Comparison of ENCODE assay signal across 27 cellular contexts in genomic region chr1:92752719-92753118, GRCh38. TPM values are rescaled to one million over a fixed set of nuclear protein-coding genes. Genes with fewer than 3 reads are reported as not detected.
A peak's percentile ranks its signal among the peaks of the same experiment; 100 is the strongest.
DNase-seq lines count a peak whose midpoint lies in the region; FAIRE-seq and TF ChIP-seq lines count a peak whose summit lies in the region.
"Had no signal": no experiment of that assay in that cellular context is flagged by ENCODE, and none has a peak within 500 bp of the region (broad histone marks: within the 10 kb centered on the region; RNA-seq: fewer than 3 reads in every experiment).

No MANE protein-coding gene starts in this region.

- no peak overlapping the region for H2BK12ac ChIP-seq in mesenchymal stem cell (ENCODE audit: low read length in 2 of 2)

- H3K27me3 ChIP-seq in astrocyte (ENCODE audit: insufficient read depth, low read length) (no peaks in the 10 kb centered on the region), mesenchymal stem cell (ENCODE audit: control insufficient read depth in 1 of 2, insufficient read depth in 1 of 2, low read length in 2 of 2) (no peaks in the 10 kb centered on the region)
- H3K27me3 ChIP-seq: esophagus squamous epithelium, SJSA1, tibial nerve had no signal

- no peaks in the 10 kb centered on the region for H3K36me3 ChIP-seq in astrocyte (ENCODE audit: insufficient read depth, low read length)
- no peaks in the 10 kb centered on the region for H3K36me3 ChIP-seq in mesenchymal stem cell (ENCODE audit: control insufficient read depth in 1 of 2, insufficient read depth in 2 of 2, low read depth in 1 of 2, low read length in 2 of 2)
- H3K36me3 ChIP-seq: esophagus squamous epithelium, prostate gland, SJSA1, tibial nerve had no signal

- H2AK5ac ChIP-seq in mesenchymal stem cell (ENCODE audit: low read length, severe bottlenecking), result no peak overlapping the region

- H3K27ac Mint-ChIP-seq in astrocyte (ENCODE audit: unreplicated experiment), result peak overlapping the region; percentile 48
- H3K27ac Mint-ChIP-seq: activated CD4-positive, alpha-beta memory T cell treated with anti-CD3 and anti-CD28 coated beads, Interleukin-2, amount 10 ng/mL, durations not matched to agents 7 days and 5 days; stimulated activated naive CD8-positive, alpha-beta T cell treated with anti-CD3 and anti-CD28 coated beads, Interleukin-15, Interleukin-2, amounts not matched to agents 100 ng/mL and 50 ng/mL, for 24 hours; T-helper 2 cell treated with Interferon-gamma antibody and Interleukin-4, amounts not matched to agents 5 μg/mL and 100 μg/mL, for 36 hours had no signal

- H3K4me1 ChIP-seq in astrocyte (ENCODE audit: insufficient read depth, low read length) (peaks cover 27% of the 10 kb centered on the region), mesenchymal stem cell (ENCODE audit: control insufficient read depth, insufficient read depth, low read depth, low read length) (peaks cover 1% of the 10 kb centered on the region)
- H3K4me1 ChIP-seq: prostate gland had no signal

- no peak overlapping the region for H4K8ac ChIP-seq in mesenchymal stem cell (ENCODE audit: low read length)

- peaks cover 6% of the 10 kb centered on the region for H3K36me3 Mint-ChIP-seq in astrocyte (ENCODE audit: low read depth, unreplicated experiment)

- no peak overlapping the region for H2BK120ac ChIP-seq in mesenchymal stem cell (ENCODE audit: low read depth, low read length)

- TF ChIP-seq CTCF in C4-2B (conservative IDR thresholded peaks at IDR 0.05) (no peak), astrocyte (IDR thresholded peaks at IDR 0.05; ENCODE audit: insufficient read depth, low read depth, low read length) (no peak)

- no peaks in the 10 kb centered on the region for H3K9me3 Mint-ChIP-seq in astrocyte (ENCODE audit: unreplicated experiment)
- H3K9me3 Mint-ChIP-seq: activated CD4-positive, alpha-beta memory T cell treated with anti-CD3 and anti-CD28 coated beads, Interleukin-2, amount 10 ng/mL, durations not matched to agents 7 days and 5 days; stimulated activated naive CD8-positive, alpha-beta T cell treated with anti-CD3 and anti-CD28 coated beads, Interleukin-15, Interleukin-2, amounts not matched to agents 100 ng/mL and 50 ng/mL, for 24 hours; T-helper 2 cell treated with Interferon-gamma antibody and Interleukin-4, amounts not matched to agents 5 μg/mL and 100 μg/mL, for 36 hours had no signal

- H4K91ac ChIP-seq in mesenchymal stem cell (ENCODE audit: low read length), result no peak overlapping the region

- DNase-seq in HTR-8/SVneo (ENCODE audit: insufficient read length, low spot score) (peak; percentile 8), astrocyte (ENCODE audit: low read depth) (peak; percentile 66), mesenchymal stem cell (peak; percentile 61), NCI-H524 (lab: John Stamatoyannopoulos, UW) (no peak), middle frontal gyrus (ENCODE audit: extremely low spot score, low spot score) (no peak)
- DNase-seq in stimulated activated CD4-positive, alpha-beta T cell treated with anti-CD3 and anti-CD28 coated beads, Interleukin-1b, Interleukin-23, amount 100 ng/mL, for 48 hours, result no peak
- DNase-seq in activated naive CD4-positive, alpha-beta T cell (lab: John Stamatoyannopoulos, UW), result no peak
- DNase-seq: activated CD4-positive, alpha-beta memory T cell treated with anti-CD3 and anti-CD28 coated beads, Interleukin-2, amount 10 ng/mL, durations not matched to agents 7 days and 5 days; activated CD4-positive, CD25-positive, alpha-beta regulatory T cell; activated gamma-delta T cell treated with Interleukin-2 at 50 U/mL for 16 hours; activated T-cell treated with anti-CD3 and anti-CD28 coated beads for 4 hours; amygdala; effector CD8-positive, alpha-beta T cell; esophagus squamous epithelium; KG1; MV-4-11; NCI-H1694 treated with DMSO at 0.1 percent for 48 hours; NCI-H2227 treated with DMSO at 0.1 percent for 48 hours; nephron progenitor cell; stimulated activated CD4-positive, alpha-beta T cell treated with anti-CD3 and anti-CD28 coated beads, Interleukin-4, amount 100 ng/mL, for 1 hour had no signal

- H3K9ac ChIP-seq in astrocyte (ENCODE audit: low read length), result peak overlapping the region; percentile 29
- H3K9ac ChIP-seq in mesenchymal stem cell (ENCODE audit: low read length), result no peak overlapping the region

- no peak overlapping the region for H3K4me3 Mint-ChIP-seq in astrocyte (ENCODE audit: unreplicated experiment)
- H3K4me3 Mint-ChIP-seq: activated CD4-positive, alpha-beta memory T cell treated with anti-CD3 and anti-CD28 coated beads, Interleukin-2, amount 10 ng/mL, durations not matched to agents 7 days and 5 days; nephron progenitor cell; stimulated activated naive CD8-positive, alpha-beta T cell treated with anti-CD3 and anti-CD28 coated beads, Interleukin-15, Interleukin-2, amounts not matched to agents 100 ng/mL and 50 ng/mL, for 24 hours; T-helper 2 cell treated with Interferon-gamma antibody and Interleukin-4, amounts not matched to agents 5 μg/mL and 100 μg/mL, for 36 hours had no signal

- no peak overlapping the region for H2BK15ac ChIP-seq in mesenchymal stem cell (ENCODE audit: low read depth, poor library complexity, severe bottlenecking)

- no peak overlapping the region for H3K4ac ChIP-seq in mesenchymal stem cell (ENCODE audit: low read depth in 1 of 2, low read length in 2 of 2)

- peaks cover 78% of the 10 kb centered on the region for H3K79me2 ChIP-seq in astrocyte (ENCODE audit: insufficient read depth, low read length)

- H3K4me2 ChIP-seq in astrocyte (ENCODE audit: low read length) (peak overlapping the region; percentile 41), mesenchymal stem cell (ENCODE audit: low read length, poor library complexity, severe bottlenecking) (no peak overlapping the region)

- H3K4me3 ChIP-seq in astrocyte (ENCODE audit: insufficient read depth, low read depth, low read length) (no peak overlapping the region), mesenchymal stem cell (ENCODE audit: insufficient read depth in 1 of 2, low read depth in 1 of 2, low read length in 2 of 2) (no peak overlapping the region)
- H3K4me3 ChIP-seq: esophagus squamous epithelium, prostate gland, SJSA1, skin epidermis, tibial nerve had no signal

- H3K27me3 Mint-ChIP-seq in astrocyte (ENCODE audit: low read depth, unreplicated experiment), result no peaks in the 10 kb centered on the region

- H2AFZ ChIP-seq in astrocyte (ENCODE audit: low read depth, low read length) (no peak overlapping the region), mesenchymal stem cell (ENCODE audit: low read depth, low read length) (no peak overlapping the region)

- no peak overlapping the region for H3K18ac ChIP-seq in mesenchymal stem cell (ENCODE audit: low read depth in 1 of 2, low read length in 2 of 2)

- FAIRE-seq in HTR-8/SVneo (lab: Jason Lieb, UNC) (no peak), astrocyte (lab: Jason Lieb, UNC) (peak; percentile 65)

- H3K14ac ChIP-seq in mesenchymal stem cell (ENCODE audit: low read length in 2 of 2), result no peak overlapping the region

- H3K23ac ChIP-seq in mesenchymal stem cell (ENCODE audit: low read length in 2 of 2), result no peak overlapping the region

- no peak overlapping the region for H2BK5ac ChIP-seq in mesenchymal stem cell (ENCODE audit: low read depth, low read length, poor library complexity, severe bottlenecking)

- H3K9me3 ChIP-seq in astrocyte (ENCODE audit: insufficient read depth, low read depth, low read length) (no peaks in the 10 kb centered on the region), mesenchymal stem cell (ENCODE audit: control insufficient read depth, low read length) (peaks cover 2% of the 10 kb centered on the region)
- H3K9me3 ChIP-seq: esophagus squamous epithelium, prostate gland, SJSA1 had no signal

- 3% methylated on average over 1 of the region's 3 CpGs for WGBS in mesenchymal stem cell

- peaks cover 51% of the 10 kb centered on the region for H4K20me1 ChIP-seq in astrocyte (ENCODE audit: insufficient read depth, low read length)

- H3K79me1 ChIP-seq in mesenchymal stem cell (replicated peaks; ENCODE audit: low read length, poor library complexity, severe bottlenecking), result peaks cover 28% of the 10 kb centered on the region

- peaks cover 22% of the 10 kb centered on the region for H3K4me1 Mint-ChIP-seq in astrocyte (ENCODE audit: low read depth, unreplicated experiment)
- H3K4me1 Mint-ChIP-seq: activated CD4-positive, alpha-beta memory T cell treated with anti-CD3 and anti-CD28 coated beads, Interleukin-2, amount 10 ng/mL, durations not matched to agents 7 days and 5 days had no signal

- peak overlapping the region; percentile 3; the same call in 1 of the 2 replicates for H3K27ac ChIP-seq in C4-2B
- peak overlapping the region; percentile 52 for H3K27ac ChIP-seq in astrocyte (ENCODE audit: low read depth, low read length)
- no peak overlapping the region for H3K27ac ChIP-seq in mesenchymal stem cell (ENCODE audit: low read length, poor library complexity, severe bottlenecking)
- H3K27ac ChIP-seq: esophagus squamous epithelium, prostate gland, SJSA1, skin epidermis had no signal

RNA-seq across cellular contexts. Expression of gene EVI5, which starts 32.2 kb away (rescaled TPM):
- 80.3 and 80.4 TPM in 2 replicates for total RNA-seq in astrocyte
- 31.3 TPM for polyA plus RNA-seq in mesenchymal stem cell (2013, experiment 1 of 2)
- polyA plus RNA-seq in mesenchymal stem cell (2013, experiment 2 of 2), result 30.6 TPM

Comparison
In these comparisons a context has a peak if more than half of its experiments do, and no peak if none do; other contexts are left out.
1. DNase-seq: peak in HTR-8/SVneo (single experiment), astrocyte (single experiment) and mesenchymal stem cell (single experiment); none in stimulated activated CD4-positive, alpha-beta T cell treated with anti-CD3 and anti-CD28 coated beads, Interleukin-1b, Interleukin-23, amount 100 ng/mL, for 48 hours (single experiment), NCI-H524 (0 of 2), activated naive CD4-positive, alpha-beta T cell (0 of 4) and middle frontal gyrus (single experiment).